10 cellular contexts compared by ENCODE assay signal in the genomic region with DNA sequence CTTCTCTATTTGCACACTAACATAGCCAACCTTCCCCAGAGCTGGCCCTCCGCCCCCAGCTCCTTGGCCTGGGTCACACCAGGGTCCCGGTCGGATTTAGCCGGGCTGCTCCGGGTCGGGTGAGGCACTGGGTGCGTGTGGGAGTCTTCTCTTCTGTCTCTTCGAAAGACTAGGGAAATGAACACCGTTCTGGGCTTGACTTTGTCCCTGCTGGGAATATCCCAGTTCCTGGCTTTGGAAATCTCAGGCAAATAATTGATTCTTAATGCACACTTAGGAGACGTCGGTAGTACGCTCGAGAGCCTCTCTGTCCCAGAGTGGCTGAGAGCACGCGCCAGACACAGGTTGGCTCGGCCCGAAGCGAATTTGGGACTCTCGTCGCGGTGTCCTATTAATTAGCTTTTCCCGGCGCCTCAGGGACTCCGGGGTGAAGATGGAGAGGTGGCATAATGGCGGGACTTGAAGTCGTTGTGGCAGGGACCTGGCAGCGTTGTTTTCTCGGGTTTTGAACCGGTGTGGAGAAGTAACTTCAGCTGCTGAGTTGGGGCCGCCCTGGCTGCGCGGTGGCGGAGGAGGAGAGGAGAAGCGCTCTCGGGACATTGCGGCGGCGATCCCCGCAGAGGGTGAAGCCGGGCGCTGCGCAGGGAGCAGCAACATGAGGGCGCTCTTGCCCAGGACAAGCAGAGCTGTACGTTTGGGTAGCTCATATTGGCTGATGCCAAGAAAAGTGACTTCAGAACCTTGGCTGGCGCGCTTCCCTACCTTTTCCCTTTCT. TPM values are rescaled to one million over a fixed set of nuclear protein-coding genes. Genes with fewer than 3 reads are reported as not detected.
DNase-seq lines count a peak whose midpoint lies in the region; ATAC-seq and TF ChIP-seq lines count a peak whose summit lies in the region.
"Had no signal": no experiment of that assay in that cellular context is flagged by ENCODE, and none has a peak within 500 bp of the region (broad histone marks: within the 10 kb centered on the region; RNA-seq: fewer than 3 reads in every experiment).

No MANE protein-coding gene starts in this region.

- H3K4me3 ChIP-seq in HUES6 (ENCODE audit: low read depth, low read length): peak overlapping the region; percentile 46
- no peak overlapping the region for H3K4me3 ChIP-seq in left lung
- H3K4me3 ChIP-seq in lower leg skin (ENCODE audit: low read depth, poor library complexity, severe bottlenecking): no peak overlapping the region

- ATAC-seq in left lung (peak; percentile 89), HG03571 (IDR thresholded peaks at IDR 0.05; ENCODE audit: unreplicated experiment) (no peak)
- ATAC-seq: T-helper 17 cell had no signal

- intact Hi-C loops in left lung (cut with DNase I) (no loop called here), lower leg skin (cut with DNase I; ENCODE audit: low total_unique reads) (no loop called here), cardiac septum (cut with DNase I) (no loop called here)

- H3K36me3 ChIP-seq in HUES6 (ENCODE audit: control insufficient read depth, insufficient read depth, low read length) (no peaks in the 10 kb centered on the region), left lung (no peaks in the 10 kb centered on the region)

- H3K9me3 ChIP-seq in HUES6 (ENCODE audit: control insufficient read depth, insufficient read depth, low read depth, low read length): no peaks in the 10 kb centered on the region
- H3K9me3 ChIP-seq in left lung: no peaks in the 10 kb centered on the region

- 3 to 4% methylated on average over 37 to 46 of the region's 46 CpGs for WGBS in lower leg skin, 2 donors

- H3K4me1 ChIP-seq in HUES6 (ENCODE audit: control insufficient read depth, insufficient read depth, low read length) (peaks cover 6% of the 10 kb centered on the region; the same call in 1 of the 2 replicates), left lung (no peaks in the 10 kb centered on the region)

- H3K9ac ChIP-seq in HUES6 (ENCODE audit: low read length): no peak overlapping the region

- H3K27ac ChIP-seq in HUES6 (ENCODE audit: low read depth, low read length) (no peak overlapping the region), left lung (no peak overlapping the region)

- H3K27me3 ChIP-seq in HUES6 (ENCODE audit: control insufficient read depth, insufficient read depth, low read length): peaks cover 100% of the 10 kb centered on the region
- H3K27me3 ChIP-seq in left lung: peaks cover 98 to 100% of the 10 kb centered on the region in 2 donors

- DNase-seq in DMS153 (lab: John Stamatoyannopoulos, UW): peak; percentile 92
- peak in 52 of 58 donors; percentile 36 to 89 (median 74) for DNase-seq in anterior cingulate cortex (lab: John Stamatoyannopoulos, UW)
- DNase-seq in left lung: peak in 1 of 2 donors; percentile 74
- DNase-seq in lower leg skin (ENCODE audit: low spot score in 2 of 2): no peak
- DNase-seq in stimulated activated CD4-positive, alpha-beta T cell treated with anti-CD3 and anti-CD28 coated beads, Interleukin-12 subunit alpha, Interleukin-12 subunit beta, amount 100 ng/mL, for 4 hours: no peak
- DNase-seq in cardiac septum (ENCODE audit: low spot score): no peak
- DNase-seq: T-helper 17 cell had no signal

- TF ChIP-seq POLR2A in lower leg skin (IDR thresholded peaks at IDR 0.05): no peak

- no peak for TF ChIP-seq CTCF in left lung (IDR thresholded peaks at IDR 0.05)
- TF ChIP-seq CTCF in lower leg skin (IDR thresholded peaks at IDR 0.05): no peak

RNA-seq across cellular contexts. Expression of gene FOXG1, which starts 7.5 kb away (rescaled TPM):
- total RNA-seq in left lung (not detected), lower leg skin (not detected), cardiac septum (not detected)
- total RNA-seq: T-helper 17 cell, urinary bladder had no signal

Comparison
In these comparisons a context has a peak if more than half of its experiments do, and no peak if none do; other contexts are left out.
1. DNase-seq: peak in DMS153 (single experiment) and anterior cingulate cortex (52 of 58); none in lower leg skin (0 of 2), stimulated activated CD4-positive, alpha-beta T cell treated with anti-CD3 and anti-CD28 coated beads, Interleukin-12 subunit alpha, Interleukin-12 subunit beta, amount 100 ng/mL, for 4 hours (single experiment) and cardiac septum (single experiment).